In the genomic region with DNA sequence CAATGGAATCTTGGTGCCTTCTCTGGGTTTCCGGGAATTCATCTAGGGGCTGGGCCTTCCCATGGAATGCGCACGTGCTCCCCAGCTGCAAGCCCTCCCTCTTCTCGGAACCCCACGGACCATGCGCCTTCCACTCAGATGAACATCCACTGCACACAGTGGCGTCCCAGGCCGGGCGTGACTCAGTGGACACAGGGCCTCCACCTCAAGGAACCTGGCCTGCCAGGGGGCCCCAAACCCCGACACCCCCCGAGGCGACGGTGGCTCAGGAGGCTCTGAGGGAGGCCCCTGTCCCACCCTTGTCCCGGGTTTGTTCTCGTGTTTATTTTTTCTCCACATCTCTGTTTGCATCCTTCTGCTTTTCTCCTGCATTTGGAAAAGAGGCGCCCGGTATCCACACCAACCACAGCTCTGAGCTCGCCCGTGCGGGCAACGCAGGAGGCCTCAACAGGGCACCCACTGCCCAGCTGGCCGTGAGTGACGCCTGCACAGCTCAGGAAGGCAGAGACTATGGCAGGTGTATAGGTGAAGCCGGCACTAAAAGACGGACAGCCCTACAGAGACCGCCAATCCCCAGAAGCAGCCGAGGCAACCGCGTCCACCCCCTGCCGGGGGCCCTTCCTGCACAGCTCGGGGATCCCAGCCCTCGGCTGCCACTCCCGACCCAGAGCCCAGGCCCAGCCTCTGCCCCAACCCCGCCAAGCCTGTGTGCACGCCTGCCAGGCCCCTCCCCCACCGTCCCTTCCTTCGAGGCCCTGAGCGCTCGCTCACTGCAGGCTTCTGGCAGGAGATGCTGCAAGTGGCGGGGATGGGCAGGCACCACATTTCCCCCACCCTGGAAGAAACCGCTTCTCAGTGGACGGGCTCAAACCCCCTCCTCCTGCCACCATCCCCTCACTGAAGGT, we compare ENCODE assay signal across 15 cellular contexts. TPM values are rescaled to one million over a fixed set of nuclear protein-coding genes. Genes with fewer than 3 reads are reported as not detected.
"Had no signal": no experiment of that assay in that cellular context is flagged by ENCODE, and none has a peak within 500 bp of the region (broad histone marks: within the 10 kb centered on the region; RNA-seq: fewer than 3 reads in every experiment).

No MANE protein-coding gene starts in this region.

- DNase-seq: activated T-cell treated with anti-CD3 and anti-CD28 coated beads, Interleukin-2, amount 50 U/mL, for 1 hour; naive thymus-derived CD4-positive, alpha-beta T cell; nucleus accumbens; sigmoid colon; stimulated activated CD4-positive, alpha-beta T cell treated with anti-CD3 and anti-CD28 coated beads, Interleukin-12 subunit alpha, Interleukin-12 subunit beta, amount 100 ng/mL, for 4 hours; stimulated activated naive CD8-positive, alpha-beta T cell treated with anti-CD3 and anti-CD28 coated beads, Interleukin-15, Interleukin-2, amounts not matched to agents 100 U/mL and 50 U/mL, for 24 hours had no signal

- H3K27ac ChIP-seq: breast epithelium, sigmoid colon, suprapubic skin had no signal

- H3K4me3 ChIP-seq: breast epithelium, lung, sigmoid colon, suprapubic skin had no signal

- H3K4me1 ChIP-seq: breast epithelium had no signal

- H3K9me3 ChIP-seq: breast epithelium, sigmoid colon, suprapubic skin had no signal

- ATAC-seq: activated CD4-positive, CD25-positive, alpha-beta regulatory T cell treated with anti-CD3 and anti-CD28 coated beads, Interleukin-2, amount 50 U/mL, for 24 hours; esophagus mucosa; naive thymus-derived CD4-positive, alpha-beta T cell; SK-N-SH treated with all-trans-retinoic acid at 6 μM for 48 hours; stimulated activated naive CD8-positive, alpha-beta T cell treated with anti-CD3 and anti-CD28 coated beads, Interleukin-15, Interleukin-2, amounts not matched to agents 100 U/mL and 50 U/mL, for 24 hours had no signal

- FAIRE-seq: endometrium, keratinocyte, TTC549 had no signal

- H3K36me3 ChIP-seq: breast epithelium, sigmoid colon, suprapubic skin had no signal

RNA-seq across cellular contexts. Expression of a gene that starts 23.8 kb away (rescaled TPM):
- total RNA-seq: esophagus mucosa; naive thymus-derived CD4-positive, alpha-beta T cell; suprapubic skin had no signal
- polyA plus RNA-seq: keratinocyte; naive thymus-derived CD4-positive, alpha-beta T cell had no signal
